In genomic region chr6:118216751-118217150, GRCh38 we compare ENCODE assay signal across 1 cellular context.
TF ChIP-seq lines count a peak whose summit lies in the region.

No MANE protein-coding gene starts in this region.

TF ChIP-seq in K562, 482 proteins besides CTCF, POLR2A, EP300 and RAD21 (continued from another document):
- TF ChIP-seq MLLT1 (IDR thresholded peaks at IDR 0.05) (no peak), ZNF445 (CRISPR knock-in tag; IDR thresholded peaks at IDR 0.05; ENCODE audit: low read depth) (no peak)
